20 cellular contexts compared by ENCODE assay signal in genomic region chr4:100483796-100484195, GRCh38. TPM values are rescaled to one million over a fixed set of nuclear protein-coding genes. Genes with fewer than 3 reads are reported as not detected.
DNase-seq lines count a peak whose midpoint lies in the region; ATAC-seq lines count a peak whose summit lies in the region.
"Had no signal": no experiment of that assay in that cellular context is flagged by ENCODE, and none has a peak within 500 bp of the region (broad histone marks: within the 10 kb centered on the region; RNA-seq: fewer than 3 reads in every experiment).

No MANE protein-coding gene starts in this region.

- ATAC-seq in GM18498 (IDR thresholded peaks at IDR 0.05; ENCODE audit: unreplicated experiment): no peak
- ATAC-seq: CD8-positive, alpha-beta T cell had no signal

- H3K4me3 ChIP-seq in effector memory CD4-positive, alpha-beta T cell (ENCODE audit: insufficient read depth, low read depth, low read length, poor library complexity, severe bottlenecking): no peak overlapping the region
- H3K4me3 ChIP-seq: BLaER1 treated with 17β-estradiol and CSF1 and Interleukin-3, amounts not matched to agents 10 nM and 100 nM had no signal

- H3K9me3 ChIP-seq in effector memory CD4-positive, alpha-beta T cell (ENCODE audit: control insufficient read depth, low read length): no peaks in the 10 kb centered on the region
- H3K9me3 ChIP-seq: BLaER1 treated with 17β-estradiol and CSF1 and Interleukin-3, amounts not matched to agents 10 nM and 100 nM had no signal

- no peak overlapping the region for H3K27ac ChIP-seq in effector memory CD4-positive, alpha-beta T cell (ENCODE audit: insufficient read depth, low read length, poor library complexity, severe bottlenecking)
- H3K27ac ChIP-seq: BLaER1 treated with 17β-estradiol and CSF1 and Interleukin-3, amounts not matched to agents 10 nM and 100 nM had no signal

- H3K36me3 ChIP-seq in effector memory CD4-positive, alpha-beta T cell (ENCODE audit: control insufficient read depth, insufficient read depth, low read length): no peaks in the 10 kb centered on the region
- H3K36me3 ChIP-seq: BLaER1 treated with 17β-estradiol and CSF1 and Interleukin-3, amounts not matched to agents 10 nM and 100 nM had no signal

- H3K27me3 ChIP-seq in effector memory CD4-positive, alpha-beta T cell (replicated peaks; ENCODE audit: control insufficient read depth, insufficient read depth, low read length, poor library complexity, severe bottlenecking): no peaks in the 10 kb centered on the region
- H3K27me3 ChIP-seq: BLaER1 treated with 17β-estradiol and CSF1 and Interleukin-3, amounts not matched to agents 10 nM and 100 nM had no signal

- H3K4me1 ChIP-seq in effector memory CD4-positive, alpha-beta T cell (ENCODE audit: control insufficient read depth, insufficient read depth, low read length, poor library complexity, severe bottlenecking): no peaks in the 10 kb centered on the region
- H3K4me1 ChIP-seq: BLaER1 treated with 17β-estradiol and CSF1 and Interleukin-3, amounts not matched to agents 10 nM and 100 nM had no signal

- DNase-seq in DMS 273 (lab: John Stamatoyannopoulos, UW; ENCODE audit: unreplicated experiment) (peak; percentile 7), DMS 273 treated with DMSO at 0.1 percent for 48 hours (lab: John Stamatoyannopoulos, UW) (no peak), NCI-H1694 treated with DMSO at 0.1 percent for 48 hours (lab: John Stamatoyannopoulos, UW) (peak; percentile 43), cerebellum (ENCODE audit: low spot score) (peak; percentile 63), superior temporal gyrus (ENCODE audit: extremely low spot score) (peak; percentile 26)
- DNase-seq in effector memory CD4-positive, alpha-beta T cell: no peak
- no peak for DNase-seq in activated CD4-positive, CD25-positive, alpha-beta regulatory T cell treated with anti-CD3 and anti-CD28 coated beads, Interleukin-2, amount 50 U/mL, for 72 hours
- DNase-seq: 8988T; Calu3; CD8-positive, alpha-beta T cell; DMS153; DMS79; GF-D8; H9 had no signal

RNA-seq across cellular contexts. Expression of gene EMCN, which starts 34.0 kb away (rescaled TPM):
- 5.2 TPM for total RNA-seq in cerebellum
- total RNA-seq: B cell; Calu3; CD8-positive, alpha-beta T cell; Daoy; H1; H9; HT-29 had no signal

Comparison
In these comparisons a context has a peak if more than half of its experiments do, and no peak if none do; other contexts are left out.
1. DNase-seq: peak in DMS 273 (single experiment), NCI-H1694 treated with DMSO at 0.1 percent for 48 hours (single experiment), cerebellum (single experiment) and superior temporal gyrus (single experiment); none in DMS 273 treated with DMSO at 0.1 percent for 48 hours (single experiment), effector memory CD4-positive, alpha-beta T cell (0 of 3) and activated CD4-positive, CD25-positive, alpha-beta regulatory T cell treated with anti-CD3 and anti-CD28 coated beads, Interleukin-2, amount 50 U/mL, for 72 hours (single experiment).